Comparison of ENCODE assay signal across 8 cellular contexts in genomic region chr5:61329729-61330128, GRCh38. TPM values are rescaled to one million over a fixed set of nuclear protein-coding genes. Genes with fewer than 3 reads are reported as not detected.
DNase-seq lines count a peak whose midpoint lies in the region; ATAC-seq and TF ChIP-seq lines count a peak whose summit lies in the region.

No MANE protein-coding gene starts in this region.

- WGBS in GM23248 (ENCODE audit: low coverage in 1 of 2, low lambda C conversion rate in 2 of 2, missing lambda C conversion rate in 2 of 2), 2 experiments = 67 to 75% methylated on average over 8 of the region's 8 CpGs
- WGBS in psoas muscle, 3 donors = 77 to 84% (median 79%) methylated on average over 8 of the region's 8 CpGs

- intact Hi-C loops in psoas muscle (cut with DNase I) = loop anchor here (5.0 to 10.0 kb wide), 7 partner anchors 78 to 375 kb away; partner anchors contain the start of gene SMIM15 (in 1 of the 2)

- no peak overlapping the region for H3K27ac ChIP-seq in GM23248
- H3K27ac ChIP-seq in RWPE2 (ENCODE audit: poor library complexity, severe bottlenecking) = peak overlapping the region; percentile 85
- H3K27ac ChIP-seq in epithelial cell of prostate = peak overlapping the region; percentile 75
- H3K27ac ChIP-seq in psoas muscle = no peak overlapping the region

- H2AFZ ChIP-seq in GM23248 = peak overlapping the region; percentile 88; the same call in 1 of the 2 replicates

- no peak overlapping the region; the same call in 1 of the 2 replicates for H3K9ac ChIP-seq in GM23248

- no peaks in the 10 kb centered on the region for H3K9me3 ChIP-seq in GM23248 (ENCODE audit: low read depth)
- H3K9me3 ChIP-seq in RWPE2 (ENCODE audit: severe bottlenecking) = no peaks in the 10 kb centered on the region
- no peaks in the 10 kb centered on the region for H3K9me3 ChIP-seq in psoas muscle

- H3K27me3 ChIP-seq in GM23248 (replicated peaks; ENCODE audit: insufficient read depth) (no peaks in the 10 kb centered on the region), RWPE2 (ENCODE audit: insufficient read depth, poor library complexity, severe bottlenecking) (no peaks in the 10 kb centered on the region), psoas muscle (ENCODE audit: insufficient read depth in 3 of 3, low read length in 2 of 3) (no peaks in the 10 kb centered on the region)

- H3K36me3 ChIP-seq in GM23248 (ENCODE audit: low read depth) = no peaks in the 10 kb centered on the region
- no peaks in the 10 kb centered on the region for H3K36me3 ChIP-seq in RWPE2 (ENCODE audit: low read depth)
- H3K36me3 ChIP-seq in psoas muscle (ENCODE audit: insufficient read depth in 1 of 2, low read depth in 1 of 2) = no peaks in the 10 kb centered on the region

- H3K4me2 ChIP-seq in GM23248 (ENCODE audit: unreplicated experiment) = peak overlapping the region; percentile 80

- ATAC-seq in RWPE2 (ENCODE audit: low read depth) (no peak), psoas muscle (no peak), HG03175 (IDR thresholded peaks at IDR 0.05; ENCODE audit: unreplicated experiment) (no peak)

- peaks cover 20% of the 10 kb centered on the region for H3K79me2 ChIP-seq in GM23248 (ENCODE audit: insufficient read depth)

- peaks cover 9% of the 10 kb centered on the region; the same call in 1 of the 2 replicates for H4K20me1 ChIP-seq in GM23248 (ENCODE audit: insufficient read depth)

- no peaks in the 10 kb centered on the region for H3K9me2 ChIP-seq in GM23248 (ENCODE audit: insufficient read depth)

- H3K4me1 ChIP-seq in GM23248 (ENCODE audit: insufficient read depth) (peaks cover 29% of the 10 kb centered on the region), RWPE2 (ENCODE audit: insufficient read depth, poor library complexity, severe bottlenecking) (peaks cover 26% of the 10 kb centered on the region), psoas muscle (peaks cover 12% of the 10 kb centered on the region)

- in situ Hi-C loops in GM23248 (cut with MboI) = loop anchor here (10.0 to 25.0 kb wide), 2 partner anchors 165 to 642 kb away; partner anchors contain the start of gene SMIM15

- peaks cover 30% of the 10 kb centered on the region for H3F3A ChIP-seq in GM23248 (ENCODE audit: insufficient read depth)

- no peak for TF ChIP-seq CTCF in RWPE2 (IDR thresholded peaks at IDR 0.05; ENCODE audit: poor library complexity, severe bottlenecking)
- no peak for TF ChIP-seq CTCF in psoas muscle (IDR thresholded peaks at IDR 0.05)

- DNase-seq in GM23248 (peak; percentile 34), RWPE2 (ENCODE audit: low spot score) (no peak), epithelial cell of prostate (ENCODE audit: low read depth, low spot score) (no peak), psoas muscle (no peak), NCI-H226 (no peak), NCI-H1092 (lab: John Stamatoyannopoulos, UW) (no peak), AG08395 (ENCODE audit: low spot score) (no peak)

- peak overlapping the region; percentile 85 for H3K4me3 ChIP-seq in GM23248
- H3K4me3 ChIP-seq in RWPE2 (ENCODE audit: severe bottlenecking) = peak overlapping the region; percentile 74
- H3K4me3 ChIP-seq in psoas muscle = peak overlapping the region; percentile 96

RNA-seq across cellular contexts. Expression of gene ZSWIM6, which starts 2.3 kb away (rescaled TPM):
- total RNA-seq in GM23248 (2014; rRNA removed; shearing (Covaris generic)) = 3.9 and 4.8 TPM in 2 replicates
- 0.96 and 1.5 TPM in 2 replicates for polyA plus RNA-seq in GM23248 (2016; fragmentation: Nextera tagmentation; extraction: Ambion mirVana)
- 1 to 10 TPM; 2.4 to 6.3 (median 4.2) TPM for total RNA-seq in psoas muscle
- 1 to 10 TPM; 1.4 to 5.8 (median 2.0) TPM for polyA plus RNA-seq in psoas muscle

Comparison
In these comparisons a context has a peak if more than half of its experiments do, and no peak if none do; other contexts are left out.
1. H3K27ac ChIP-seq: peak in RWPE2 (single experiment) and epithelial cell of prostate (single experiment); none in GM23248 (single experiment) and psoas muscle (single experiment).
2. Peak in every context shown above with its lines, with median percentiles within 50 percentile points of each other: H3K4me3 ChIP-seq.